In the genomic region with DNA sequence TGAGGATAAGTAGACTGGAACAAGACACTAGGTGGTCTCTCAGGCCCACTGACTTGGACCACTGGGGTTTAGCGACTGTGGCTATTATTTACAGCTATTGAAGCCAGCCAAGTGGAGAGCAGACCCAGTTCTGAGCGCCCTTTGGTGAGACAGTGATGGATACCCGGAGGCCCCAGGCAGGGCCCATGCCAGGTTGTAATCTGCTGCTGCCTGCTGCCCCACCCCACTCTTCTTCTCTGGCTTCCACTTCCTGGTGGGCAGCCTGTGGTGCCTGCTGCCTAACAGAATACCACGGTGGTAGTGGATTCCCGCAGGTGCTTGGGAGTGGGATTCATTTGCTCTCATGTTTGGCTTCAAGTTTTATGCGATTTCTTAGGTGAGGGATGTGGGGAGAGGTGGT, we compare ENCODE assay signal across 14 cellular contexts. TPM values are rescaled to one million over a fixed set of nuclear protein-coding genes. Genes with fewer than 3 reads are reported as not detected.
"Had no signal": no experiment of that assay in that cellular context is flagged by ENCODE, and none has a peak within 500 bp of the region (broad histone marks: within the 10 kb centered on the region; RNA-seq: fewer than 3 reads in every experiment).

No MANE protein-coding gene starts in this region.

- H3K27me3 Mint-ChIP-seq: activated naive CD8-positive, alpha-beta T cell treated with anti-CD3 and anti-CD28 coated beads for 36 hours had no signal

- ATAC-seq: activated CD4-positive, CD25-positive, alpha-beta regulatory T cell treated with anti-CD3 and anti-CD28 coated beads, Interleukin-2, amount 50 U/mL, for 24 hours; activated T-cell treated with anti-CD3 and anti-CD28 coated beads, Interleukin-2, amount 50 U/mL, for 4 hours; body of pancreas; esophagus mucosa; left colon; sciatic nerve had no signal

- H3K9me3 Mint-ChIP-seq: activated naive CD8-positive, alpha-beta T cell treated with anti-CD3 and anti-CD28 coated beads for 36 hours; activated T-cell treated with anti-CD3 and anti-CD28 coated beads, Interleukin-2, amount 50 U/mL, for 4 hours had no signal

- H3K27ac Mint-ChIP-seq: activated naive CD8-positive, alpha-beta T cell treated with anti-CD3 and anti-CD28 coated beads for 36 hours; nephron progenitor cell had no signal

- H3K27ac ChIP-seq: body of pancreas had no signal

- H3K36me3 Mint-ChIP-seq: activated naive CD8-positive, alpha-beta T cell treated with anti-CD3 and anti-CD28 coated beads for 36 hours had no signal

- H3K4me3 Mint-ChIP-seq: activated naive CD8-positive, alpha-beta T cell treated with anti-CD3 and anti-CD28 coated beads for 36 hours; activated T-cell treated with anti-CD3 and anti-CD28 coated beads, Interleukin-2, amount 50 U/mL, for 4 hours; nephron progenitor cell had no signal

- H3K4me3 ChIP-seq: body of pancreas had no signal

- H3K9me3 ChIP-seq: body of pancreas had no signal

- H3K27me3 ChIP-seq: body of pancreas had no signal

- DNase-seq: activated gamma-delta T cell treated with Interleukin-2 at 50 U/mL for 16 hours; activated naive CD8-positive, alpha-beta T cell treated with anti-CD3 and anti-CD28 coated beads for 36 hours; activated T-cell treated with anti-CD3 and anti-CD28 coated beads, Interleukin-2, amount 50 U/mL, for 4 hours; amygdala; body of pancreas; caudate nucleus; left colon; mammary epithelial cell; nephron progenitor cell had no signal

RNA-seq across cellular contexts. Expression of gene RAB44, which starts 0.6 kb away (rescaled TPM):
- total RNA-seq: activated naive CD8-positive, alpha-beta T cell treated with anti-CD3 and anti-CD28 coated beads for 36 hours; osteocyte; pulmonary artery endothelial cell had no signal
